Comparison of ENCODE assay signal across 8 cellular contexts in the genomic region with DNA sequence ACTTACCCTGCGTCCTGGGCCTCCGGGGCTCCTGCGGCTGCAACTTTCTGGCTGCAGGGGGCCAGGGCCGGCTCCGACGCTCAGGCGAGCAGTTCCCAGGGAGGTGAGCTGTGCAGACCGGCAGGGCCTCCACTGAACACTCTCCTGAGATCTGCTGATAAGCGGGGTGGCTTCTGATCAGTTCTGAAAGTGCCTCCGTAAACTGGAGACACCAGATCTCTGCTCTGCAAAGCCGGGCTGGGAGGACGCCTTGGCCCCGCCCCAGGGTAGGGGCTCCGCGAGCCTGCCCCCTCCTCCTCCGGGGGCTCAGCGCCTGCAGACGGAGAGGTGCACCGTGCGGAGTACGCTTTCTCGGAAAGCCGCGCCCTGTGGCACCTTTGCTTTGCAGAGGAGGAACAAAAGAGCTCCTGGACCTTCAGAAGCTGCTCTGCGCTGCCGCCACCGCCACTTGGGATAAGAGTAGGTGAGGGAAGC.
A peak's percentile ranks its signal among the peaks of the same experiment; 100 is the strongest.
DNase-seq lines count a peak whose midpoint lies in the region; ATAC-seq and TF ChIP-seq lines count a peak whose summit lies in the region.

No MANE protein-coding gene starts in this region.

- WGBS in esophagus, 2 donors: 15 to 21% methylated on average over 27 of the region's 27 CpGs

- H3K4me3 ChIP-seq in NT2/D1 (ENCODE audit: insufficient read length, low read depth) (peak overlapping the region; percentile 39), esophagus (ENCODE audit: low read depth in 1 of 2, low read length in 2 of 2) (peak overlapping the region; percentile 22 to 35), neural progenitor cell (peak overlapping the region; percentile 53)

- H3K79me2 ChIP-seq in neural progenitor cell (ENCODE audit: low read depth): no peaks in the 10 kb centered on the region

- H3K9me3 ChIP-seq in NT2/D1 (ENCODE audit: insufficient read depth, low read length) (no peaks in the 10 kb centered on the region), esophagus (ENCODE audit: control insufficient read depth in 2 of 2, insufficient read depth in 1 of 2, low read depth in 1 of 2, low read length in 1 of 2) (no peaks in the 10 kb centered on the region), neural progenitor cell (ENCODE audit: low read depth) (no peaks in the 10 kb centered on the region)

- no peaks in the 10 kb centered on the region for H3K36me3 Mint-ChIP-seq in neural progenitor cell

- H3K27me3 Mint-ChIP-seq in neural progenitor cell (ENCODE audit: insufficient read depth, low read depth): no peaks in the 10 kb centered on the region

- ATAC-seq in HG03439 (IDR thresholded peaks at IDR 0.05; ENCODE audit: unreplicated experiment) (no peak), HG03159 (IDR thresholded peaks at IDR 0.05; ENCODE audit: unreplicated experiment) (no peak), GM18907 (IDR thresholded peaks at IDR 0.05; ENCODE audit: unreplicated experiment) (no peak), GM21723 (IDR thresholded peaks at IDR 0.05; ENCODE audit: unreplicated experiment) (no peak)

- H3K4me1 Mint-ChIP-seq in neural progenitor cell: peaks cover 5% of the 10 kb centered on the region

- H3K36me3 ChIP-seq in NT2/D1 (ENCODE audit: insufficient read depth, insufficient read length, low read length): peaks cover 14% of the 10 kb centered on the region
- peaks cover 0 to 3% of the 10 kb centered on the region in 2 donors for H3K36me3 ChIP-seq in esophagus (ENCODE audit: control insufficient read depth in 2 of 2, insufficient read depth in 2 of 2, low read length in 1 of 2)
- no peaks in the 10 kb centered on the region for H3K36me3 ChIP-seq in neural progenitor cell

- H3K9ac ChIP-seq in NT2/D1 (ENCODE audit: insufficient read length, low read depth) (peak overlapping the region; percentile 76), neural progenitor cell (no peak overlapping the region)

- no peaks in the 10 kb centered on the region for H3K27me3 ChIP-seq in NT2/D1 (ENCODE audit: insufficient read depth, insufficient read length)
- H3K27me3 ChIP-seq in esophagus (ENCODE audit: control insufficient read depth in 1 of 2, insufficient read depth in 2 of 2, low read length in 2 of 2): no peaks in the 10 kb centered on the region
- no peaks in the 10 kb centered on the region for H3K27me3 ChIP-seq in neural progenitor cell

- H3K4me3 Mint-ChIP-seq in neural progenitor cell: peak overlapping the region; percentile 47

- H3K27ac Mint-ChIP-seq in neural progenitor cell: no peak overlapping the region

- peak; percentile 40 for TF ChIP-seq CTCF in neural progenitor cell (IDR thresholded peaks at IDR 0.05)

- no peak overlapping the region for H3K27ac ChIP-seq in esophagus (ENCODE audit: low read depth in 2 of 2, low read length in 1 of 2)
- H3K27ac ChIP-seq in neural progenitor cell: no peak overlapping the region

- DNase-seq in DMS153 treated with DMSO at 0.1 percent for 48 hours (lab: John Stamatoyannopoulos, UW; ENCODE audit: unreplicated experiment) (peak; percentile 28), NT2/D1 (ENCODE audit: low read depth, low spot score) (peak; percentile 61), neural progenitor cell (ENCODE audit: low spot score) (peak; percentile 73)

- peak overlapping the region; percentile 83 for H2AFZ ChIP-seq in neural progenitor cell (replicated peaks)

- no peaks in the 10 kb centered on the region for H3K9me3 Mint-ChIP-seq in neural progenitor cell

- H3K4me1 ChIP-seq in NT2/D1 (ENCODE audit: insufficient read depth, insufficient read length): peaks cover 2% of the 10 kb centered on the region
- no peaks in the 10 kb centered on the region for H3K4me1 ChIP-seq in esophagus (ENCODE audit: control insufficient read depth in 2 of 2, insufficient read depth in 2 of 2, low read length in 1 of 2)
- H3K4me1 ChIP-seq in neural progenitor cell: peaks cover 6% of the 10 kb centered on the region

- H3K4me2 ChIP-seq in neural progenitor cell: peak overlapping the region; percentile 80

- peaks cover 3% of the 10 kb centered on the region for H4K20me1 ChIP-seq in neural progenitor cell (ENCODE audit: low read depth)

- H3F3A ChIP-seq in neural progenitor cell (ENCODE audit: low read depth): peaks cover 10% of the 10 kb centered on the region
